19 cellular contexts compared by ENCODE assay signal in genomic region chr17:21105081-21105480, GRCh38. TPM values are rescaled to one million over a fixed set of nuclear protein-coding genes. Genes with fewer than 3 reads are reported as not detected.
A peak's percentile ranks its signal among the peaks of the same experiment; 100 is the strongest.
DNase-seq lines count a peak whose midpoint lies in the region; ATAC-seq, FAIRE-seq and TF ChIP-seq lines count a peak whose summit lies in the region.
"Had no signal": no experiment of that assay in that cellular context is flagged by ENCODE, and none has a peak within 500 bp of the region (broad histone marks: within the 10 kb centered on the region; RNA-seq: fewer than 3 reads in every experiment).

No MANE protein-coding gene starts in this region.

- H2AFZ ChIP-seq in K562 (ENCODE audit: low read depth, low read length), result no peak overlapping the region
- no peak overlapping the region for H2AFZ ChIP-seq in mesenchymal stem cell (ENCODE audit: low read depth, low read length)

- H2BK5ac ChIP-seq in mesenchymal stem cell (ENCODE audit: low read depth, low read length, poor library complexity, severe bottlenecking), result no peak overlapping the region

- H3K9me3 ChIP-seq in HUES48 (ENCODE audit: control insufficient read depth, insufficient read depth, low read length) (no peaks in the 10 kb centered on the region; the same call in 1 of the 2 replicates), K562 (replicated peaks; ENCODE audit: control insufficient read depth, insufficient read depth, low read depth, low read length) (no peaks in the 10 kb centered on the region), mesenchymal stem cell (ENCODE audit: control insufficient read depth, low read length) (no peaks in the 10 kb centered on the region)
- H3K9me3 ChIP-seq: BE2C had no signal

- CTCF ChIA-PET in K562 (lab: Yijun Ruan, JAX; ENCODE audit: low intra/inter-chr PET ratio), result no interaction called here

- no peak overlapping the region for H3K4me2 ChIP-seq in K562 (ENCODE audit: insufficient read depth, low read length)
- H3K4me2 ChIP-seq in mesenchymal stem cell (ENCODE audit: low read length, poor library complexity, severe bottlenecking), result no peak overlapping the region
- H3K4me2 ChIP-seq: KMS-11 had no signal

- H4K20me1 ChIP-seq in K562 (replicated peaks; ENCODE audit: control insufficient read depth, insufficient read depth, low read length), result no peaks in the 10 kb centered on the region

- H3K4me1 ChIP-seq in HUES48 (ENCODE audit: control insufficient read depth, insufficient read depth, low read length), result peaks cover 25% of the 10 kb centered on the region
- H3K4me1 ChIP-seq in K562 (replicated peaks in 1 of 2; ENCODE audit: control insufficient read depth in 2 of 2, insufficient read depth in 2 of 2, low read length in 2 of 2), result peaks cover 0 to 3% of the 10 kb centered on the region in 2 experiments; a peak in 1 of 5 replicates
- H3K4me1 ChIP-seq in mesenchymal stem cell (ENCODE audit: control insufficient read depth, insufficient read depth, low read depth, low read length), result no peaks in the 10 kb centered on the region
- H3K4me1 ChIP-seq: BE2C had no signal

- H3K27me3 ChIP-seq in HUES48 (ENCODE audit: control insufficient read depth, insufficient read depth, low read length) (no peaks in the 10 kb centered on the region), K562 (ENCODE audit: control insufficient read depth in 2 of 2, insufficient read depth in 2 of 2, low read length in 2 of 2) (no peaks in the 10 kb centered on the region), mesenchymal stem cell (ENCODE audit: control insufficient read depth in 1 of 2, insufficient read depth in 1 of 2, low read length in 2 of 2) (peaks cover 3 to 7% of the 10 kb centered on the region in 2 experiments)
- H3K27me3 ChIP-seq: BE2C had no signal

- no peak for TF ChIP-seq CTCF in K562 (IDR thresholded peaks at IDR 0.05 in 2 of 3, conservative IDR thresholded peaks at IDR 0.05 in 1 of 3; ENCODE audit: insufficient read depth in 2 of 3, low read depth in 1 of 3, low read length in 3 of 3)

- H3K4ac ChIP-seq in mesenchymal stem cell (ENCODE audit: low read depth in 1 of 2, low read length in 2 of 2), result no peak overlapping the region

- TF ChIP-seq EP300 in K562 (IDR thresholded peaks at IDR 0.05; ENCODE audit: low read length), result no peak

- H4K8ac ChIP-seq in mesenchymal stem cell (ENCODE audit: low read length), result peak overlapping the region; percentile 54

- no peak for TF ChIP-seq RAD21 in K562 (CRISPR knock-in tag; conservative IDR thresholded peaks at IDR 0.05 in 1 of 2, IDR thresholded peaks at IDR 0.05 in 1 of 2)

- no peak overlapping the region for H2AK5ac ChIP-seq in mesenchymal stem cell (ENCODE audit: low read length, severe bottlenecking)

- no peak for FAIRE-seq in K562 (lab: Jason Lieb, UNC)
- FAIRE-seq in GM12892 (lab: Jason Lieb, UNC), result no peak
- FAIRE-seq: A204.1, HepG2 had no signal

- no peak overlapping the region for H3K14ac ChIP-seq in mesenchymal stem cell (ENCODE audit: low read length in 2 of 2)

- POLR2A ChIA-PET in K562 (lab: Yijun Ruan, JAX), result interaction anchor here (1.3 kb wide), 1 partner anchor 23 kb away, joined by 3 read pairs; no protein-coding TSS in a partner anchor

- H2BK120ac ChIP-seq in mesenchymal stem cell (ENCODE audit: low read depth, low read length), result no peak overlapping the region

- no peaks in the 10 kb centered on the region for H3K79me1 ChIP-seq in mesenchymal stem cell (replicated peaks; ENCODE audit: low read length, poor library complexity, severe bottlenecking)

- BruUV-seq in K562 (replicated peaks; lab: Mats Ljungman, UMichigan), result no TSS peak

- H2BK15ac ChIP-seq in mesenchymal stem cell (ENCODE audit: low read depth, poor library complexity, severe bottlenecking), result no peak overlapping the region

- H4K91ac ChIP-seq in mesenchymal stem cell (ENCODE audit: low read length), result no peak overlapping the region

- H2BK12ac ChIP-seq in mesenchymal stem cell (ENCODE audit: low read length in 2 of 2), result no peak overlapping the region

- no peaks in the 10 kb centered on the region for H3K79me2 ChIP-seq in K562 (ENCODE audit: control insufficient read depth, insufficient read depth, low read length)

- no peak for ATAC-seq in K562
- ATAC-seq: HepG2 had no signal

- H3K9ac ChIP-seq in HUES48 (ENCODE audit: low read depth, low read length) (no peak overlapping the region), K562 (ENCODE audit: insufficient read depth in 1 of 2, low read depth in 2 of 2, low read length in 2 of 2) (no peak overlapping the region), mesenchymal stem cell (ENCODE audit: low read length) (no peak overlapping the region)
- H3K9ac ChIP-seq: KMS-11 had no signal

- H3K36me3 ChIP-seq in HUES48 (ENCODE audit: control insufficient read depth, insufficient read depth, low read length) (no peaks in the 10 kb centered on the region), K562 (ENCODE audit: control insufficient read depth, insufficient read depth, low read length) (no peaks in the 10 kb centered on the region), mesenchymal stem cell (ENCODE audit: control insufficient read depth in 1 of 2, insufficient read depth in 2 of 2, low read depth in 1 of 2, low read length in 2 of 2) (no peaks in the 10 kb centered on the region)
- H3K36me3 ChIP-seq: BE2C had no signal

- in situ Hi-C loops in K562 (cut with MboI), result no loop called here

- intact Hi-C loops in K562 (cut with micrococcal nuclease), result no loop called here

- no peak overlapping the region for H3K23ac ChIP-seq in mesenchymal stem cell (ENCODE audit: low read length in 2 of 2)

- no peaks in the 10 kb centered on the region for H3K9me1 ChIP-seq in K562 (ENCODE audit: control insufficient read depth, insufficient read depth, low read length)

- no peak overlapping the region for H3K18ac ChIP-seq in mesenchymal stem cell (ENCODE audit: low read depth in 1 of 2, low read length in 2 of 2)

- H3K27ac ChIP-seq in HUES48 (ENCODE audit: low read depth, low read length) (peak overlapping the region; percentile 50), K562 (ENCODE audit: extremely low read depth, low read depth, low read length) (no peak overlapping the region), mesenchymal stem cell (ENCODE audit: low read length, poor library complexity, severe bottlenecking) (no peak overlapping the region)
- H3K27ac ChIP-seq: HL-60, KMS-11 had no signal

- TF ChIP-seq POLR2A in K562 (conservative IDR thresholded peaks at IDR 0.05) (no peak), GM12892 (IDR thresholded peaks at IDR 0.05; ENCODE audit: low read depth, low read length) (no peak)

- DNase-seq in K562 (ENCODE audit: extremely low read depth in 1 of 4, low spot score in 3 of 4) (no peak), mesenchymal stem cell (no peak), NCI-H1105 treated with DMSO at 0.1 percent for 48 hours (lab: John Stamatoyannopoulos, UW) (no peak), NCI-H2029 treated with DMSO at 0.1 percent for 48 hours (lab: John Stamatoyannopoulos, UW) (no peak), amygdala (lab: John Stamatoyannopoulos, UW) (no peak), GM12892 (ENCODE audit: insufficient read length) (no peak)
- DNase-seq: ACHN; BE2C; C1 segment of cervical spinal cord; CD4-positive, alpha-beta T cell; DMS153; DMS79; GDM1; HCEC 1CT had no signal

- WGBS in K562 (ENCODE audit: insufficient coverage, low coverage, missing lambda C conversion rate), result 38% methylated on average over 4 of the region's 4 CpGs
- WGBS in mesenchymal stem cell, result 52% methylated on average over 4 of the region's 4 CpGs

- H3K4me3 ChIP-seq in HUES48 (ENCODE audit: low read depth, low read length) (no peak overlapping the region), K562 (no peak overlapping the region), mesenchymal stem cell (ENCODE audit: insufficient read depth in 1 of 2, low read depth in 1 of 2, low read length in 2 of 2) (no peak overlapping the region)

TF ChIP-seq in K562, 482 proteins besides CTCF, POLR2A, EP300 and RAD21 (continues in another document):
- TF ChIP-seq COPS2 (conservative IDR thresholded peaks at IDR 0.05) (no peak), NONO (IDR thresholded peaks at IDR 0.05; ENCODE audit: low read depth in 2 of 2, low read length in 1 of 2) (no peak)

RNA-seq across cellular contexts. Expression of gene DHRS7B, which starts 21.7 kb away (rescaled TPM):
- total RNA-seq in K562 (2011; cell fraction: chromatin; rRNA removed; ENCODE audit: low replicate concordance), result 27.5 and 29.2 TPM in 2 replicates
- total RNA-seq in K562 (2011; cell fraction: nucleolus; rRNA removed), result 43.5 and 55.5 TPM in 2 replicates
- total RNA-seq in K562 (2011; cell fraction: nucleoplasm; rRNA removed), result 44.0 and 46.1 TPM in 2 replicates
- total RNA-seq in K562 (2014; rRNA removed) (8.9 and 17.2 TPM in 2 replicates), K562 (2014; rRNA removed; fragmentation: Illumina TruSeq; extraction: Trizol) (14.8 and 15.6 TPM in 2 replicates), K562 (2015; rRNA removed; fragmentation: Illumina TruSeq; extraction: Trizol) (12.6 and 13.4 TPM in 2 replicates), K562 (2021) (12.5 and 13.8 TPM in 2 replicates)
- polyA plus RNA-seq in K562 (2011; rRNA removed) (18.7 and 18.8 TPM in 2 replicates), K562 (2014; fragmentation: Illumina TruSeq; extraction: Trizol) (8.0 and 12.8 TPM in 2 replicates), K562 (2014; fragmentation: Nextera tagmentation; extraction: Ambion mirVana) (10 to 100 TPM; 23.5 to 30.7 TPM), K562 (2014; rRNA removed) (16.6 and 24.5 TPM in 2 replicates)
- polyA plus RNA-seq in K562 (2011; cell fraction: cytosol; rRNA removed), result 27.0 and 31.9 TPM in 2 replicates
- 15.1 and 17.0 TPM in 2 replicates for polyA plus RNA-seq in K562 (2011; cell fraction: nucleus; rRNA removed)
- polyA plus RNA-seq in K562 (2012), result 16.3 and 20.0 TPM in 2 replicates
- 22.6 and 25.5 TPM in 2 replicates for polyA minus RNA-seq in K562 (2011; rRNA and poly(A)+ RNA removed)
- polyA minus RNA-seq in K562 (2011; cell fraction: cytosol; rRNA and poly(A)+ RNA removed), result 8.7 and 13.3 TPM in 2 replicates
- 9.4 and 14.2 TPM in 2 replicates for polyA minus RNA-seq in K562 (2011; cell fraction: nucleus; rRNA and poly(A)+ RNA removed)
- polyA plus RNA-seq in mesenchymal stem cell (2013, experiment 1 of 2), result 16.8 TPM
- polyA plus RNA-seq in mesenchymal stem cell (2013, experiment 2 of 2), result 18.0 TPM
- 9.2 TPM for polyA plus RNA-seq in GM12892 (2012; ENCODE audit: missing spikeins)
